10 cellular contexts compared by ENCODE assay signal in genomic region chrX:132622130-132622529, GRCh38.
DNase-seq lines count a peak whose midpoint lies in the region; ATAC-seq, FAIRE-seq and TF ChIP-seq lines count a peak whose summit lies in the region.
"Had no signal": no experiment of that assay in that cellular context is flagged by ENCODE, and none has a peak within 500 bp of the region (broad histone marks: within the 10 kb centered on the region; RNA-seq: fewer than 3 reads in every experiment).

No MANE protein-coding gene starts in this region.

- H3K27me3 ChIP-seq in DOHH2 (ENCODE audit: control insufficient read depth, low read length) (no peaks in the 10 kb centered on the region), mesenchymal stem cell (ENCODE audit: control insufficient read depth in 1 of 2, insufficient read depth in 1 of 2, low read length in 2 of 2) (peaks cover 0 to 45% of the 10 kb centered on the region in 2 experiments), small intestine (ENCODE audit: control insufficient read depth in 2 of 2, insufficient read depth in 2 of 2, low read length in 2 of 2) (peaks cover 0 to 2% of the 10 kb centered on the region in 2 donors)

- TF ChIP-seq CTCF in DOHH2 (IDR thresholded peaks at IDR 0.05; ENCODE audit: low read depth, low read length, poor library complexity, severe bottlenecking): no peak

- ATAC-seq in activated T-cell treated with anti-CD3 and anti-CD28 coated beads, Interleukin-2, amount 50 U/mL, for 72 hours (replicated peaks in 1 of 2): peak; percentile 100
- ATAC-seq in left lobe of liver: no peak

- no peaks in the 10 kb centered on the region for H3K79me2 ChIP-seq in DOHH2 (ENCODE audit: control insufficient read depth, low read length)

- H2BK12ac ChIP-seq in mesenchymal stem cell (ENCODE audit: low read length in 2 of 2): no peak overlapping the region

- H3K36me3 Mint-ChIP-seq in activated T-cell treated with anti-CD3 and anti-CD28 coated beads, Interleukin-2, amount 50 U/mL, for 72 hours (ENCODE audit: insufficient read depth in 2 of 2): peaks cover 0 to 2% of the 10 kb centered on the region in 2 donors

- no peak overlapping the region for H3K27ac ChIP-seq in DOHH2 (ENCODE audit: low read depth, low read length)
- no peak overlapping the region for H3K27ac ChIP-seq in mesenchymal stem cell (ENCODE audit: low read length, poor library complexity, severe bottlenecking)
- no peak overlapping the region for H3K27ac ChIP-seq in small intestine (ENCODE audit: low read depth in 1 of 2, low read length in 1 of 2)

- H3K4me1 ChIP-seq in DOHH2 (ENCODE audit: control insufficient read depth, low read length) (peaks cover 48% of the 10 kb centered on the region), mesenchymal stem cell (ENCODE audit: control insufficient read depth, insufficient read depth, low read depth, low read length) (no peaks in the 10 kb centered on the region), small intestine (ENCODE audit: control insufficient read depth in 2 of 2, insufficient read depth in 1 of 2, low read depth in 1 of 2, low read length in 1 of 2) (no peaks in the 10 kb centered on the region)

- H3K9me3 ChIP-seq in DOHH2 (ENCODE audit: control insufficient read depth, insufficient read depth, low read length) (no peaks in the 10 kb centered on the region), mesenchymal stem cell (ENCODE audit: control insufficient read depth, low read length) (no peaks in the 10 kb centered on the region), small intestine (ENCODE audit: control insufficient read depth, low read depth) (no peaks in the 10 kb centered on the region)

- peak; percentile 56 for DNase-seq in M059J (ENCODE audit: low read depth)
- peak; percentile 53 to 73 for DNase-seq in activated T-cell treated with anti-CD3 and anti-CD28 coated beads, Interleukin-2, amount 50 U/mL, for 72 hours
- DNase-seq in mesenchymal stem cell: peak; percentile 72
- DNase-seq in left lobe of liver (ENCODE audit: low spot score): no peak
- no peak for DNase-seq in NCI-H1930 (lab: John Stamatoyannopoulos, UW)
- DNase-seq in DMS79 (lab: John Stamatoyannopoulos, UW): no peak
- no peak for DNase-seq in small intestine
- DNase-seq: KG1, SHP77 treated with DMSO at 0.1 percent for 48 hours had no signal

- no peaks in the 10 kb centered on the region for H3K9me2 ChIP-seq in DOHH2 (replicated peaks; ENCODE audit: control insufficient read depth, low read length)

- H3K23ac ChIP-seq in mesenchymal stem cell (ENCODE audit: low read length in 2 of 2): no peak overlapping the region

- H3K9me3 Mint-ChIP-seq in activated T-cell treated with anti-CD3 and anti-CD28 coated beads, Interleukin-2, amount 50 U/mL, for 72 hours: no peaks in the 10 kb centered on the region

- no peak overlapping the region for H2AFZ ChIP-seq in mesenchymal stem cell (ENCODE audit: low read depth, low read length)

- no peak overlapping the region for H3K9ac ChIP-seq in mesenchymal stem cell (ENCODE audit: low read length)

- H3K36me3 ChIP-seq in DOHH2 (ENCODE audit: control insufficient read depth, low read length) (no peaks in the 10 kb centered on the region), mesenchymal stem cell (ENCODE audit: control insufficient read depth in 1 of 2, insufficient read depth in 2 of 2, low read depth in 1 of 2, low read length in 2 of 2) (no peaks in the 10 kb centered on the region), small intestine (ENCODE audit: control insufficient read depth in 2 of 2, insufficient read depth in 2 of 2, low read length in 2 of 2) (no peaks in the 10 kb centered on the region)

- H4K91ac ChIP-seq in mesenchymal stem cell (ENCODE audit: low read length): no peak overlapping the region

- no peak overlapping the region for H2BK5ac ChIP-seq in mesenchymal stem cell (ENCODE audit: low read depth, low read length, poor library complexity, severe bottlenecking)

- peaks cover 8% of the 10 kb centered on the region for H3K4me1 Mint-ChIP-seq in activated T-cell treated with anti-CD3 and anti-CD28 coated beads, Interleukin-2, amount 50 U/mL, for 72 hours (ENCODE audit: low read depth)

- peaks cover 67% of the 10 kb centered on the region for H3K27me3 Mint-ChIP-seq in activated T-cell treated with anti-CD3 and anti-CD28 coated beads, Interleukin-2, amount 50 U/mL, for 72 hours (ENCODE audit: low read depth)

- H3K4me2 ChIP-seq in DOHH2 (ENCODE audit: low read length) (peak overlapping the region; percentile 21; the same call in 1 of the 2 replicates), mesenchymal stem cell (ENCODE audit: low read length, poor library complexity, severe bottlenecking) (no peak overlapping the region)

- H2AK5ac ChIP-seq in mesenchymal stem cell (ENCODE audit: low read length, severe bottlenecking): no peak overlapping the region

- FAIRE-seq in small intestine (lab: Jason Lieb, UNC): no peak

- WGBS in mesenchymal stem cell: 30% methylated on average over 3 of the region's 4 CpGs
- WGBS in small intestine, 3 donors: 48 to 72% (median 65%) methylated on average over 4 of the region's 4 CpGs

- no peak overlapping the region for H3K4me3 ChIP-seq in DOHH2 (ENCODE audit: low read length)
- H3K4me3 ChIP-seq in mesenchymal stem cell (ENCODE audit: insufficient read depth in 1 of 2, low read depth in 1 of 2, low read length in 2 of 2): no peak overlapping the region
- no peak overlapping the region for H3K4me3 ChIP-seq in small intestine (ENCODE audit: low read depth in 1 of 2, low read length in 2 of 2)

- no peaks in the 10 kb centered on the region for H4K20me1 ChIP-seq in DOHH2 (ENCODE audit: control insufficient read depth, insufficient read depth, low read depth, low read length)

- no peaks in the 10 kb centered on the region for H3F3A ChIP-seq in DOHH2 (ENCODE audit: control insufficient read depth, insufficient read depth)

- H4K8ac ChIP-seq in mesenchymal stem cell (ENCODE audit: low read length): no peak overlapping the region

- no peak overlapping the region for H3K18ac ChIP-seq in mesenchymal stem cell (ENCODE audit: low read depth in 1 of 2, low read length in 2 of 2)

- no peak overlapping the region for H3K27ac Mint-ChIP-seq in activated T-cell treated with anti-CD3 and anti-CD28 coated beads, Interleukin-2, amount 50 U/mL, for 72 hours

- no peak overlapping the region for H2BK120ac ChIP-seq in mesenchymal stem cell (ENCODE audit: low read depth, low read length)

- no peak overlapping the region for H2BK15ac ChIP-seq in mesenchymal stem cell (ENCODE audit: low read depth, poor library complexity, severe bottlenecking)

- H3K4me3 Mint-ChIP-seq in activated T-cell treated with anti-CD3 and anti-CD28 coated beads, Interleukin-2, amount 50 U/mL, for 72 hours: no peak overlapping the region

- no peak overlapping the region for H3K4ac ChIP-seq in mesenchymal stem cell (ENCODE audit: low read depth in 1 of 2, low read length in 2 of 2)

- H3K79me1 ChIP-seq in mesenchymal stem cell (replicated peaks; ENCODE audit: low read length, poor library complexity, severe bottlenecking): no peaks in the 10 kb centered on the region

- H3K14ac ChIP-seq in mesenchymal stem cell (ENCODE audit: low read length in 2 of 2): no peak overlapping the region

Comparison
In these comparisons a context has a peak if more than half of its experiments do, and no peak if none do; other contexts are left out.
1. DNase-seq: peak in M059J (single experiment), activated T-cell treated with anti-CD3 and anti-CD28 coated beads, Interleukin-2, amount 50 U/mL, for 72 hours (2 of 2) and mesenchymal stem cell (single experiment); none in left lobe of liver (single experiment), NCI-H1930 (0 of 2), DMS79 (single experiment) and small intestine (single experiment).